ENCODE assay signal across 19 cellular contexts in the genomic region with DNA sequence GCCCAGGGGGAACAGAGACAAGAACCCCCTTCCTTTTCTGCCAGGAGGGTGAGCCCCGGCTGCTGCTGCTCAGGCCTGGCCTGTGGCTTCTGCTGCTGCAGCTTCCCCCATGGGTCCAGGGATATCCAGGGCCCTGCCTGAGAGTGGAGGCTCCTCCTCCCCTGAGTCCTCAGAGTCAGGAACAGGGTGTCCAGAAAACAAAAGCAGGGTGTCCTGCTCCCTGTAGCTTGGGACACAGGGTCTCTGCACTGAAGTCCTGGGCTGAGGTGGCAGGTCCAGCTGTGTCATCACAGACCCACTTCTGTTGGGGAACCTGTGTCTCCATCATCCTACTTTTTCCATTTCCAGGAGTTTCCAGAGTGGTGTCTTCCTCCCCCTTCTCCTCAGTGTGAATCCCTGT.
A peak's percentile ranks its signal among the peaks of the same experiment; 100 is the strongest.
DNase-seq lines count a peak whose midpoint lies in the region; ATAC-seq, FAIRE-seq and TF ChIP-seq lines count a peak whose summit lies in the region.
"Had no signal": no experiment of that assay in that cellular context is flagged by ENCODE, and none has a peak within 500 bp of the region (broad histone marks: within the 10 kb centered on the region; RNA-seq: fewer than 3 reads in every experiment).

No MANE protein-coding gene starts in this region.

- TF ChIP-seq CTCF in K562 (IDR thresholded peaks at IDR 0.05 in 2 of 3, conservative IDR thresholded peaks at IDR 0.05 in 1 of 3; ENCODE audit: insufficient read depth in 2 of 3, low read depth in 1 of 3, low read length in 3 of 3), result no peak

- no peak for FAIRE-seq in K562 (lab: Jason Lieb, UNC)
- FAIRE-seq in urothelium cell line (lab: Jason Lieb, UNC), result peak; percentile 75
- FAIRE-seq: GM12892, GM18507 had no signal

- TF ChIP-seq EP300 in K562 (IDR thresholded peaks at IDR 0.05; ENCODE audit: low read length), result no peak

- CTCF ChIA-PET in K562 (lab: Yijun Ruan, JAX; ENCODE audit: low intra/inter-chr PET ratio), result interaction anchor here (1.0 to 3.7 kb wide), 10 partner anchors 10 to 523 kb away, joined by 3 to 21 read pairs (median 10); no protein-coding TSS in a partner anchor

- H3K27ac ChIP-seq in BLaER1 (0 out of 2 replicates have a peak overlapping the region, but pooled peaks have one; percentile 30), K562 (ENCODE audit: extremely low read depth, low read depth, low read length) (no peak overlapping the region)
- H3K27ac ChIP-seq: C4-2B, GM23248, HL-60 had no signal

- no TSS peak for BruUV-seq in K562 (replicated peaks; lab: Mats Ljungman, UMichigan)

- no peak overlapping the region for H2AFZ ChIP-seq in K562 (ENCODE audit: low read depth, low read length)
- H2AFZ ChIP-seq: GM23248 had no signal

- H3K9me3 ChIP-seq in BLaER1 (peaks cover 28% of the 10 kb centered on the region), K562 (replicated peaks; ENCODE audit: control insufficient read depth, insufficient read depth, low read depth, low read length) (no peaks in the 10 kb centered on the region)

- H3K9ac ChIP-seq in BLaER1 (no peak overlapping the region), K562 (ENCODE audit: insufficient read depth in 1 of 2, low read depth in 2 of 2, low read length in 2 of 2) (no peak overlapping the region)
- H3K9ac ChIP-seq: GM23248 had no signal

- H3K36me3 ChIP-seq in BLaER1 (no peaks in the 10 kb centered on the region), K562 (ENCODE audit: control insufficient read depth, insufficient read depth, low read length) (no peaks in the 10 kb centered on the region)

- ATAC-seq in K562 (peak; percentile 18), sciatic nerve (peak; percentile 21), HG03460 (IDR thresholded peaks at IDR 0.05; ENCODE audit: unreplicated experiment) (no peak)

- 0% methylated on average over 1 of the region's 1 CpG for WGBS in K562 (ENCODE audit: insufficient coverage, low coverage, missing lambda C conversion rate)

- no peak for TF ChIP-seq RAD21 in K562 (CRISPR knock-in tag; conservative IDR thresholded peaks at IDR 0.05 in 1 of 2, IDR thresholded peaks at IDR 0.05 in 1 of 2)

- H3K4me1 ChIP-seq in BLaER1, result peaks cover 35% of the 10 kb centered on the region
- no peaks in the 10 kb centered on the region for H3K4me1 ChIP-seq in K562 (replicated peaks in 1 of 2; ENCODE audit: control insufficient read depth in 2 of 2, insufficient read depth in 2 of 2, low read length in 2 of 2)

- no peak for TF ChIP-seq POLR2A in K562 (conservative IDR thresholded peaks at IDR 0.05)

- no peaks in the 10 kb centered on the region for H3K79me2 ChIP-seq in K562 (ENCODE audit: control insufficient read depth, insufficient read depth, low read length)

- POLR2A ChIA-PET in K562 (lab: Yijun Ruan, JAX), result interaction anchor here (0.5 to 2.0 kb wide), 11 partner anchors 15 to 779 kb away, joined by 3 to 9 read pairs (median 3); no protein-coding TSS in a partner anchor

- H3K4me3 ChIP-seq in BLaER1, result no peak overlapping the region
- no peak overlapping the region for H3K4me3 ChIP-seq in K562
- H3K4me3 ChIP-seq: GM23248 had no signal

- no peaks in the 10 kb centered on the region for H4K20me1 ChIP-seq in BLaER1
- peaks cover 18% of the 10 kb centered on the region for H4K20me1 ChIP-seq in K562 (replicated peaks; ENCODE audit: control insufficient read depth, insufficient read depth, low read length)

- peak overlapping the region; percentile 52 for H3K4me2 ChIP-seq in BLaER1
- H3K4me2 ChIP-seq in K562 (ENCODE audit: insufficient read depth, low read length), result no peak overlapping the region

- intact Hi-C loops in K562 (cut with micrococcal nuclease) (loop anchor here (5.0 kb wide), 1 partner anchor 525 kb away; no protein-coding TSS in a partner anchor), sciatic nerve (cut with DNase I) (no loop called here)

- no peak for DNase-seq in K562 (ENCODE audit: extremely low read depth in 1 of 4, low spot score in 3 of 4)
- DNase-seq in sciatic nerve (ENCODE audit: low spot score), result no peak
- no peak for DNase-seq in urothelium cell line (ENCODE audit: low spot score)
- no peak for DNase-seq in NOMO-1 treated with DMSO at 0.1 percent for 48 hours (lab: John Stamatoyannopoulos, UW; ENCODE audit: unreplicated experiment)
- DNase-seq in activated effector memory CD4-positive, alpha-beta T cell treated with anti-CD3 and anti-CD28 coated beads, Interleukin-2, amount 50 U/mL, for 16 hours, result no peak
- DNase-seq: 8988T; CD4-positive, alpha-beta T cell; DMS153; DMS79; GDM1; GM23248; HCEC 1CT; IMR-90 had no signal

- peaks cover 2% of the 10 kb centered on the region for H3K9me1 ChIP-seq in K562 (ENCODE audit: control insufficient read depth, insufficient read depth, low read length)

- H3K27me3 ChIP-seq in BLaER1 (no peaks in the 10 kb centered on the region), K562 (ENCODE audit: control insufficient read depth in 2 of 2, insufficient read depth in 2 of 2, low read length in 2 of 2) (peaks cover 18 to 32% of the 10 kb centered on the region in 2 experiments; a peak in 4 of 5 replicates)

- in situ Hi-C loops in K562 (cut with MboI), result no loop called here

TF ChIP-seq in K562, 482 proteins besides CTCF, POLR2A, EP300 and RAD21 (continues in another document):
- TF ChIP-seq NR4A1 (CRISPR knock-in tag; IDR thresholded peaks at IDR 0.05) (peak; percentile 56; the same call in 1 of the 2 replicates), NR4A1 (tag; IDR thresholded peaks at IDR 0.05) (no peak), STAG1 (CRISPR knock-in tag; IDR thresholded peaks at IDR 0.05; ENCODE audit: borderline replicate concordance) (0 out of 2 replicates have a peak, but pooled peaks have one; percentile 27), PHF8 (IDR thresholded peaks at IDR 0.05; ENCODE audit: borderline replicate concordance, low read length) (peak; percentile 19; the same call in 1 of the 2 replicates)
- TF ChIP-seq, protein P1, sequence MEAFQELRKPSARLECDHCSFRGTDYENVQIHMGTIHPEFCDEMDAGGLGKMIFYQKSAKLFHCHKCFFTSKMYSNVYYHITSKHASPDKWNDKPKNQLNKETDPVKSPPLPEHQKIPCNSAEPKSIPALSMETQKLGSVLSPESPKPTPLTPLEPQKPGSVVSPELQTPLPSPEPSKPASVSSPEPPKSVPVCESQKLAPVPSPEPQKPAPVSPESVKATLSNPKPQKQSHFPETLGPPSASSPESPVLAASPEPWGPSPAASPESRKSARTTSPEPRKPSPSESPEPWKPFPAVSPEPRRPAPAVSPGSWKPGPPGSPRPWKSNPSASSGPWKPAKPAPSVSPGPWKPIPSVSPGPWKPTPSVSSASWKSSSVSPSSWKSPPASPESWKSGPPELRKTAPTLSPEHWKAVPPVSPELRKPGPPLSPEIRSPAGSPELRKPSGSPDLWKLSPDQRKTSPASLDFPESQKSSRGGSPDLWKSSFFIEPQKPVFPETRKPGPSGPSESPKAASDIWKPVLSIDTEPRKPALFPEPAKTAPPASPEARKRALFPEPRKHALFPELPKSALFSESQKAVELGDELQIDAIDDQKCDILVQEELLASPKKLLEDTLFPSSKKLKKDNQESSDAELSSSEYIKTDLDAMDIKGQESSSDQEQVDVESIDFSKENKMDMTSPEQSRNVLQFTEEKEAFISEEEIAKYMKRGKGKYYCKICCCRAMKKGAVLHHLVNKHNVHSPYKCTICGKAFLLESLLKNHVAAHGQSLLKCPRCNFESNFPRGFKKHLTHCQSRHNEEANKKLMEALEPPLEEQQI (IDR thresholded peaks at IDR 0.05), result no peak
- TF ChIP-seq, protein P2, sequence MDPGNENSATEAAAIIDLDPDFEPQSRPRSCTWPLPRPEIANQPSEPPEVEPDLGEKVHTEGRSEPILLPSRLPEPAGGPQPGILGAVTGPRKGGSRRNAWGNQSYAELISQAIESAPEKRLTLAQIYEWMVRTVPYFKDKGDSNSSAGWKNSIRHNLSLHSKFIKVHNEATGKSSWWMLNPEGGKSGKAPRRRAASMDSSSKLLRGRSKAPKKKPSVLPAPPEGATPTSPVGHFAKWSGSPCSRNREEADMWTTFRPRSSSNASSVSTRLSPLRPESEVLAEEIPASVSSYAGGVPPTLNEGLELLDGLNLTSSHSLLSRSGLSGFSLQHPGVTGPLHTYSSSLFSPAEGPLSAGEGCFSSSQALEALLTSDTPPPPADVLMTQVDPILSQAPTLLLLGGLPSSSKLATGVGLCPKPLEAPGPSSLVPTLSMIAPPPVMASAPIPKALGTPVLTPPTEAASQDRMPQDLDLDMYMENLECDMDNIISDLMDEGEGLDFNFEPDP (CRISPR knock-in tag; IDR thresholded peaks at IDR 0.05), result 0 out of 2 replicates have a peak, but pooled peaks have one; percentile 9
- TF ChIP-seq, protein P3, sequence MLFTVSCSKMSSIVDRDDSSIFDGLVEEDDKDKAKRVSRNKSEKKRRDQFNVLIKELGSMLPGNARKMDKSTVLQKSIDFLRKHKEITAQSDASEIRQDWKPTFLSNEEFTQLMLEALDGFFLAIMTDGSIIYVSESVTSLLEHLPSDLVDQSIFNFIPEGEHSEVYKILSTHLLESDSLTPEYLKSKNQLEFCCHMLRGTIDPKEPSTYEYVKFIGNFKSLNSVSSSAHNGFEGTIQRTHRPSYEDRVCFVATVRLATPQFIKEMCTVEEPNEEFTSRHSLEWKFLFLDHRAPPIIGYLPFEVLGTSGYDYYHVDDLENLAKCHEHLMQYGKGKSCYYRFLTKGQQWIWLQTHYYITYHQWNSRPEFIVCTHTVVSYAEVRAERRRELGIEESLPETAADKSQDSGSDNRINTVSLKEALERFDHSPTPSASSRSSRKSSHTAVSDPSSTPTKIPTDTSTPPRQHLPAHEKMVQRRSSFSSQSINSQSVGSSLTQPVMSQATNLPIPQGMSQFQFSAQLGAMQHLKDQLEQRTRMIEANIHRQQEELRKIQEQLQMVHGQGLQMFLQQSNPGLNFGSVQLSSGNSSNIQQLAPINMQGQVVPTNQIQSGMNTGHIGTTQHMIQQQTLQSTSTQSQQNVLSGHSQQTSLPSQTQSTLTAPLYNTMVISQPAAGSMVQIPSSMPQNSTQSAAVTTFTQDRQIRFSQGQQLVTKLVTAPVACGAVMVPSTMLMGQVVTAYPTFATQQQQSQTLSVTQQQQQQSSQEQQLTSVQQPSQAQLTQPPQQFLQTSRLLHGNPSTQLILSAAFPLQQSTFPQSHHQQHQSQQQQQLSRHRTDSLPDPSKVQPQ (CRISPR knock-in tag; IDR thresholded peaks at IDR 0.05; ENCODE audit: borderline replicate concordance), result 0 out of 2 replicates have a peak, but pooled peaks have one; percentile 21
- TF ChIP-seq, protein P4, sequence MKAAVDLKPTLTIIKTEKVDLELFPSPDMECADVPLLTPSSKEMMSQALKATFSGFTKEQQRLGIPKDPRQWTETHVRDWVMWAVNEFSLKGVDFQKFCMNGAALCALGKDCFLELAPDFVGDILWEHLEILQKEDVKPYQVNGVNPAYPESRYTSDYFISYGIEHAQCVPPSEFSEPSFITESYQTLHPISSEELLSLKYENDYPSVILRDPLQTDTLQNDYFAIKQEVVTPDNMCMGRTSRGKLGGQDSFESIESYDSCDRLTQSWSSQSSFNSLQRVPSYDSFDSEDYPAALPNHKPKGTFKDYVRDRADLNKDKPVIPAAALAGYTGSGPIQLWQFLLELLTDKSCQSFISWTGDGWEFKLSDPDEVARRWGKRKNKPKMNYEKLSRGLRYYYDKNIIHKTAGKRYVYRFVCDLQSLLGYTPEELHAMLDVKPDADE (conservative IDR thresholded peaks at IDR 0.05; ENCODE audit: control insufficient read depth, low read depth, low read length), result 0 out of 2 replicates have a peak, but pooled peaks have one; percentile 18
